23 cellular contexts compared by ENCODE assay signal in the genomic region with DNA sequence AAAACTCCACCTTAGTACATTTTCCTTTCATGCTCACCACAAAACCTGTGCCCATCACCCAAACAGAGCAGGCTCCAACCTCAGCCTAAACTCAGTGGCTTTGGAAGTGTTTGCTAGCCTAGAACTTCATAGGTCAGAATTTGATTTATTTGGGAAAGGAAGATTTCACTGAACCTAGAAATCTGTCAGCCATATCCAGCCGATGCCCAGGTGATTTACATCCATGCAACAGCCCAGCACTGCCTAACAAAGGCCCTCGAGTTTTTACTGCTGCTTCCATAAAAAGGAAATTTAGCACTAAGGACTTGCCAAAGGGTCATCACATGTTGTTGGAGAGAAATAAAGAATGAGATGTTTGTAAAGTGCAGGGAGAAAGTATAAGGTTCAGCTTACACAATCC.
"Had no signal": no experiment of that assay in that cellular context is flagged by ENCODE, and none has a peak within 500 bp of the region (broad histone marks: within the 10 kb centered on the region; RNA-seq: fewer than 3 reads in every experiment).

No MANE protein-coding gene starts in this region.

- H3K4me3 ChIP-seq: colonic mucosa, coronary artery, dorsolateral prefrontal cortex, esophagus squamous epithelium, gastrocnemius medialis, gastroesophageal sphincter, heart left ventricle, heart right ventricle had no signal

- H3K36me3 ChIP-seq: colonic mucosa, esophagus squamous epithelium, gastrocnemius medialis, gastroesophageal sphincter, heart left ventricle, heart right ventricle had no signal

- H3K4me1 ChIP-seq: colonic mucosa, esophagus squamous epithelium, foreskin keratinocyte, gastrocnemius medialis, gastroesophageal sphincter, heart left ventricle, heart right ventricle had no signal

- H3K27me3 Mint-ChIP-seq: dendritic cell treated with granulocyte-macrophage colony-stimulating factor and Interleukin-4, amounts not matched to agents 40 ng/mL and 50 ng/mL, for 4 days; effector memory CD8-positive, alpha-beta T cell had no signal

- H3K27me3 ChIP-seq: colonic mucosa, esophagus squamous epithelium, foreskin keratinocyte, gastrocnemius medialis, gastroesophageal sphincter, heart left ventricle, heart right ventricle had no signal

- H3K27ac Mint-ChIP-seq: dendritic cell treated with granulocyte-macrophage colony-stimulating factor and Interleukin-4, amounts not matched to agents 40 ng/mL and 50 ng/mL, for 4 days; effector memory CD8-positive, alpha-beta T cell; endodermal cell had no signal

- H3K9me3 ChIP-seq: colonic mucosa, esophagus squamous epithelium, gastrocnemius medialis, gastroesophageal sphincter, heart left ventricle, heart right ventricle had no signal

- H3K27ac ChIP-seq: colonic mucosa, coronary artery, dorsolateral prefrontal cortex, epithelial cell of prostate, esophagus squamous epithelium, foreskin keratinocyte, gastrocnemius medialis, gastroesophageal sphincter, heart left ventricle, heart right ventricle had no signal

- H3K4me3 Mint-ChIP-seq: dendritic cell treated with granulocyte-macrophage colony-stimulating factor and Interleukin-4, amounts not matched to agents 40 ng/mL and 50 ng/mL, for 4 days; effector memory CD8-positive, alpha-beta T cell; endodermal cell had no signal

- H3K9me3 Mint-ChIP-seq: dendritic cell treated with granulocyte-macrophage colony-stimulating factor and Interleukin-4, amounts not matched to agents 40 ng/mL and 50 ng/mL, for 4 days; endodermal cell had no signal

- DNase-seq: colonic mucosa; cortex of kidney; dermis blood vessel endothelial cell; dorsolateral prefrontal cortex; effector CD4-positive, alpha-beta T cell; effector CD8-positive, alpha-beta T cell; effector memory CD4-positive, alpha-beta T cell; effector memory CD8-positive, alpha-beta T cell; endodermal cell; erythroblast; esophagus squamous epithelium; foreskin fibroblast; foreskin keratinocyte; foreskin melanocyte; gastrocnemius medialis; glutamatergic neuron; head of caudate nucleus; heart left ventricle; heart right ventricle had no signal

- H3K4me1 Mint-ChIP-seq: endodermal cell had no signal
